ENCODE assay signal across 1 cellular context in genomic region chr12:9751204-9752144, GRCh38.
A peak's percentile ranks its signal among the peaks of the same experiment; 100 is the strongest.
TF ChIP-seq lines count a peak whose summit lies in the region.

No MANE protein-coding gene starts in this region.

TF ChIP-seq in K562, 482 proteins besides CTCF, POLR2A, EP300 and RAD21 (continued from another document and continues in another):
- peak; percentile 76 for TF ChIP-seq CHAMP1 (IDR thresholded peaks at IDR 0.05)
- no peak for TF ChIP-seq MEF2D (tag; conservative IDR thresholded peaks at IDR 0.05; ENCODE audit: low read depth)
- no peak for TF ChIP-seq MTA2 (IDR thresholded peaks at IDR 0.05; ENCODE audit: low read depth)
- TF ChIP-seq HNRNPL (IDR thresholded peaks at IDR 0.05; ENCODE audit: low read depth, low read length), result no peak
- TF ChIP-seq ZKSCAN8 (CRISPR knock-in tag; IDR thresholded peaks at IDR 0.05), result 0 out of 2 replicates have a peak, but pooled peaks have one; percentile 20
- peak; percentile 54; the same call in 1 of the 2 replicates for TF ChIP-seq KHSRP (IDR thresholded peaks at IDR 0.05)
- no peak for TF ChIP-seq RBBP5 (IDR thresholded peaks at IDR 0.05; ENCODE audit: borderline replicate concordance, insufficient read depth, low read length, poor library complexity, severe bottlenecking)
- TF ChIP-seq L3MBTL2 (IDR thresholded peaks at IDR 0.05), result peak; percentile 18; the same call in 1 of the 2 replicates
- TF ChIP-seq USF1 (CRISPR knock-in tag; IDR thresholded peaks at IDR 0.05), result peak; percentile 45; the same call in 1 of the 2 replicates
- TF ChIP-seq DIDO1 (tag; IDR thresholded peaks at IDR 0.05; ENCODE audit: low read depth), result no peak
- peak; percentile 98 for TF ChIP-seq ZBTB33 (CRISPR knock-in tag; IDR thresholded peaks at IDR 0.05)
- no peak for TF ChIP-seq ZNF354B (CRISPR knock-in tag; IDR thresholded peaks at IDR 0.05)
- TF ChIP-seq ZNF76 (CRISPR knock-in tag; IDR thresholded peaks at IDR 0.05; ENCODE audit: borderline replicate concordance), result no peak
- TF ChIP-seq MTA3 (IDR thresholded peaks at IDR 0.05; ENCODE audit: borderline replicate concordance), result 0 out of 2 replicates have a peak, but pooled peaks have one; percentile 54
- no peak for TF ChIP-seq BMI1 (IDR thresholded peaks at IDR 0.05; ENCODE audit: low read length)
- no peak for TF ChIP-seq TCF3 (CRISPR knock-in tag; IDR thresholded peaks at IDR 0.05)
- no peak for TF ChIP-seq ZNF165 (CRISPR knock-in tag; IDR thresholded peaks at IDR 0.05; ENCODE audit: borderline replicate concordance)
- no peak for TF ChIP-seq SNAPC5 (CRISPR knock-in tag; IDR thresholded peaks at IDR 0.05)
- TF ChIP-seq ZNF280A (IDR thresholded peaks at IDR 0.05; ENCODE audit: low read depth, partially characterized antibody), result no peak
- TF ChIP-seq ZFX (CRISPR knock-in tag; IDR thresholded peaks at IDR 0.05), result no peak
- TF ChIP-seq MYNN (IDR thresholded peaks at IDR 0.05), result peak; percentile 75; the same call in 1 of the 2 replicates
- TF ChIP-seq MYNN (CRISPR knock-in tag; IDR thresholded peaks at IDR 0.05), result no peak
- TF ChIP-seq SREBF1 (IDR thresholded peaks at IDR 0.05; ENCODE audit: borderline replicate concordance, low read depth, low read length), result no peak
- TF ChIP-seq SUPT5H (IDR thresholded peaks at IDR 0.05), result peak; percentile 93
- no peak for TF ChIP-seq PHF8 (IDR thresholded peaks at IDR 0.05; ENCODE audit: borderline replicate concordance, low read length)
- peak; percentile 24 to 72 for TF ChIP-seq AFF1 (IDR thresholded peaks at IDR 0.05; ENCODE audit: low read depth in 1 of 2, partially characterized antibody in 2 of 2)
- peak; percentile 50 for TF ChIP-seq KDM5B (IDR thresholded peaks at IDR 0.05; ENCODE audit: insufficient replicate concordance, low read depth, low read length)
- peak; percentile 97 for TF ChIP-seq POLR2AphosphoS2 (IDR thresholded peaks at IDR 0.05; ENCODE audit: low read length)
- TF ChIP-seq ZNF561 (CRISPR knock-in tag; conservative IDR thresholded peaks at IDR 0.05), result peak; percentile 6; the same call in 1 of the 2 replicates
- TF ChIP-seq DEAF1 (CRISPR knock-in tag; IDR thresholded peaks at IDR 0.05), result no peak; the same call in 1 of the 2 replicates
- no peak for TF ChIP-seq TAF9B (IDR thresholded peaks at IDR 0.05; ENCODE audit: partially characterized antibody)
- TF ChIP-seq ZNF507 (tag; conservative IDR thresholded peaks at IDR 0.05), result no peak
- TF ChIP-seq SNRNP70 (optimal IDR thresholded peaks at IDR 0.05; ENCODE audit: low read depth, low read length), result no peak
- no peak for TF ChIP-seq FUS (optimal IDR thresholded peaks at IDR 0.05; ENCODE audit: low read depth, low read length)
- TF ChIP-seq RBM15 (IDR thresholded peaks at IDR 0.05; ENCODE audit: insufficient read depth, low read length), result no peak
- no peak for TF ChIP-seq ELF2 (CRISPR knock-in tag; IDR thresholded peaks at IDR 0.05)
- no peak for TF ChIP-seq RBM14 (IDR thresholded peaks at IDR 0.05; ENCODE audit: borderline replicate concordance, insufficient read depth, low read depth, low read length)
- no peak for TF ChIP-seq ZNF518B (CRISPR knock-in tag; IDR thresholded peaks at IDR 0.05)
- no peak for TF ChIP-seq HDAC2 (IDR thresholded peaks at IDR 0.05)
- no peak for TF ChIP-seq ZNF79 (CRISPR knock-in tag; IDR thresholded peaks at IDR 0.05; ENCODE audit: low read depth)
- peak; percentile 20 for TF ChIP-seq EWSR1 (IDR thresholded peaks at IDR 0.05; ENCODE audit: borderline replicate concordance, low read depth, partially characterized antibody)
- TF ChIP-seq DMBX1 (CRISPR knock-in tag; IDR thresholded peaks at IDR 0.05; ENCODE audit: borderline replicate concordance), result no peak
- TF ChIP-seq THRAP3 (IDR thresholded peaks at IDR 0.05; ENCODE audit: borderline replicate concordance), result no peak
- no peak for TF ChIP-seq SIX5 (IDR thresholded peaks at IDR 0.05; ENCODE audit: borderline replicate concordance in 1 of 2, insufficient read depth in 1 of 2, low read depth in 1 of 2, low read length in 2 of 2)
- no peak for TF ChIP-seq NFXL1 (CRISPR knock-in tag; IDR thresholded peaks at IDR 0.05)
- no peak for TF ChIP-seq ZNF436 (CRISPR knock-in tag; IDR thresholded peaks at IDR 0.05)
- TF ChIP-seq ELK1 (CRISPR knock-in tag; IDR thresholded peaks at IDR 0.05), result no peak
- no peak for TF ChIP-seq HMBOX1 (IDR thresholded peaks at IDR 0.05)
- no peak for TF ChIP-seq SETDB1 (IDR thresholded peaks at IDR 0.05; ENCODE audit: low read length)
- TF ChIP-seq GABPA (tag; conservative IDR thresholded peaks at IDR 0.05; ENCODE audit: low read depth), result 0 out of 2 replicates have a peak, but pooled peaks have one; percentile 16
